Comparison of ENCODE assay signal across 20 cellular contexts in the genomic region with DNA sequence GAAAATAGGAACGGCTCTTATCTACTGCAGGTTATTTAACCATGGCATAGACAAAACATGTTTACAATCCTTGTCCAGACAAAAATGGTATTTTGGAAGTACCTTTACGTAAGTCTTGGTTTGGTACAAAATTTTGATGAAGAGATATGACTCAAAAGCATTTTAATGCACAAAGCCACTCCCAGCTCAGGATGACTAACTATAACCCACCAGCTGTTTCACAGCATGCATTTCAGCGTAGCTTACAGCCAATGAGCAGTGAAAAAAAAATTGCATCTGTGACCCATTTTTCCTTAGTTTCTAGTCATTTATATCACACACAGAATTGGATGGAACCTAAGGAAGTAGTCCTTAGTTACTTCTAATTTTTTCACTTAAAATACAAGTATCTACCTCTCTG.
DNase-seq lines count a peak whose midpoint lies in the region; ATAC-seq and TF ChIP-seq lines count a peak whose summit lies in the region.
"Had no signal": no experiment of that assay in that cellular context is flagged by ENCODE, and none has a peak within 500 bp of the region (broad histone marks: within the 10 kb centered on the region; RNA-seq: fewer than 3 reads in every experiment).

No MANE protein-coding gene starts in this region.

- no peak for ATAC-seq in activated CD4-positive, CD25-positive, alpha-beta regulatory T cell treated with anti-CD3 and anti-CD28 coated beads, Interleukin-2, amount 50 U/mL, for 24 hours
- ATAC-seq: activated CD4-positive, alpha-beta T cell treated with anti-CD3 and anti-CD28 coated beads for 36 hours; left lobe of liver; naive thymus-derived CD8-positive, alpha-beta T cell had no signal

- H3K27ac ChIP-seq in caudate nucleus (ENCODE audit: low read depth, low read length) (peak overlapping the region; percentile 42), substantia nigra (ENCODE audit: low read depth, low read length, poor library complexity, severe bottlenecking) (no peak overlapping the region)
- H3K27ac ChIP-seq: coronary artery, thoracic aorta had no signal

- peaks cover 22% of the 10 kb centered on the region for H3K4me1 Mint-ChIP-seq in nephron
- H3K4me1 Mint-ChIP-seq: activated CD4-positive, alpha-beta T cell treated with anti-CD3 and anti-CD28 coated beads for 36 hours; naive thymus-derived CD8-positive, alpha-beta T cell had no signal

- peak overlapping the region in 2 of 3 experiments; percentile 53 to 57 for H3K27ac Mint-ChIP-seq in nephron
- H3K27ac Mint-ChIP-seq: activated CD4-positive, alpha-beta T cell treated with anti-CD3 and anti-CD28 coated beads for 36 hours; T-helper 2 cell treated with Interferon-gamma antibody and Interleukin-4, amounts not matched to agents 5 μg/mL and 100 μg/mL, for 36 hours had no signal

- DNase-seq in AG20443 (ENCODE audit: low spot score) (peak; percentile 11), LHCN-M2 (ENCODE audit: low read depth) (peak; percentile 86), caudate nucleus (lab: John Stamatoyannopoulos, UW) (peak in 9 of 61 donors; percentile 5 to 69 (median 11)), substantia nigra (lab: John Stamatoyannopoulos, UW) (no peak), SKM-1 (lab: John Stamatoyannopoulos, UW; ENCODE audit: unreplicated experiment) (no peak), OCI-M2 (lab: John Stamatoyannopoulos, UW; ENCODE audit: unreplicated experiment) (no peak)
- DNase-seq: activated CD4-positive, alpha-beta T cell treated with anti-CD3 and anti-CD28 coated beads for 36 hours; activated naive CD4-positive, alpha-beta T cell treated with anti-CD3 and anti-CD28 coated beads, Interleukin-2, amount 50 U/mL, for 16 hours; Calu3; naive thymus-derived CD8-positive, alpha-beta T cell; NCI-H1105; NK-92 treated with Interleukin-12 subunit alpha and Interleukin-12 subunit beta, amount 100 ng/mL, for 24 hours; SHP77; stimulated activated CD4-positive, alpha-beta T cell treated with anti-CD3 and anti-CD28 coated beads, Interleukin-1b, Interleukin-23, amount 100 ng/mL, for 48 hours had no signal

- no peak for TF ChIP-seq CTCF in nephron (IDR thresholded peaks at IDR 0.05; ENCODE audit: unreplicated experiment in 3 of 3)

- H3K9me3 Mint-ChIP-seq in nephron = no peaks in the 10 kb centered on the region
- H3K9me3 Mint-ChIP-seq: naive thymus-derived CD8-positive, alpha-beta T cell; T-helper 2 cell treated with Interferon-gamma antibody and Interleukin-4, amounts not matched to agents 5 μg/mL and 100 μg/mL, for 36 hours had no signal

- no peaks in the 10 kb centered on the region for H3K27me3 Mint-ChIP-seq in nephron (ENCODE audit: low read depth)

- H3K36me3 Mint-ChIP-seq in nephron (ENCODE audit: low read depth) = no peaks in the 10 kb centered on the region
- H3K36me3 Mint-ChIP-seq: naive thymus-derived CD8-positive, alpha-beta T cell had no signal

- no peak overlapping the region for H3K4me3 Mint-ChIP-seq in nephron
- H3K4me3 Mint-ChIP-seq: activated CD4-positive, alpha-beta T cell treated with anti-CD3 and anti-CD28 coated beads for 36 hours; naive thymus-derived CD8-positive, alpha-beta T cell; T-helper 2 cell treated with Interferon-gamma antibody and Interleukin-4, amounts not matched to agents 5 μg/mL and 100 μg/mL, for 36 hours had no signal

Comparison
In these comparisons a context has a peak if more than half of its experiments do, and no peak if none do; other contexts are left out.
1. DNase-seq: peak in AG20443 (single experiment) and LHCN-M2 (single experiment); none in substantia nigra (0 of 49), SKM-1 (single experiment) and OCI-M2 (single experiment).